Comparison of ENCODE assay signal across 1 cellular context in the genomic region with DNA sequence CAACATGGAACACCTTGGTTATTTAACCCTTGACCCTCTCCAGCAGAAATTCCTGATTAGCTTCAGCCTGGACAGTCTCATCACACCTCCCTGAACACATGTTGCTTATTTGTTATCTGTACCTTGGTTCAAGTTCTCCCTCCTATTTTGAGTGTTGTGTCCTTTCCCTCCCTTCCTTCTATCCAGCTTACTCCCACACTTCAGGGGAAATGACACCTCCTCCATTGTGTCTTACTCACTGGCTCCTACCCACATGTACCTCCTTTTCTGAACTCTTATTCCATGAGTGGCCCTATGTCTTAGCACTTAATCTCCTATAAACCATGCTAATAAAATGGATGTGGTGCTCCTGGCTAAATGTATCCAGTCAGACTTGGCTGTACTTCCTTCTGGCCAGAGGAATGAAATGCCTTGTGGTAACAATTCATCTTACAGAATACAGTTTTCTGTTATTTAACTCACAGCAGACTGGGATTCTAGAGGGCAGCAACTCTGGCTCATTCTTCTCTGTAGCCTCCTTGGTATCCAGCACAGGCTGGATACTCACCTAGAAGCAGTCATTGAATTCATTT.
TF ChIP-seq lines count a peak whose summit lies in the region.

No MANE protein-coding gene starts in this region.

TF ChIP-seq in SK-N-SH treated with all-trans-retinoic acid at 6 μM for 48 hours, 23 proteins besides CTCF, POLR2A, EP300 and RAD21 (continued from another document):
- TF ChIP-seq ZNF8 (CRISPR knock-in tag; IDR thresholded peaks at IDR 0.05) (no peak), ZNF565 (CRISPR knock-in tag; conservative IDR thresholded peaks at IDR 0.05; ENCODE audit: low read depth) (no peak), ZNF70 (CRISPR knock-in tag; IDR thresholded peaks at IDR 0.05) (no peak), CSDC2 (CRISPR knock-in tag; IDR thresholded peaks at IDR 0.05) (no peak), TCF4 (CRISPR knock-in tag; IDR thresholded peaks at IDR 0.05; ENCODE audit: borderline replicate concordance) (no peak), ISL1 (CRISPR knock-in tag; IDR thresholded peaks at IDR 0.05) (no peak), TOX (CRISPR knock-in tag; IDR thresholded peaks at IDR 0.05; ENCODE audit: borderline replicate concordance) (no peak), ARNTL (CRISPR knock-in tag; IDR thresholded peaks at IDR 0.05; ENCODE audit: borderline replicate concordance, low read depth) (no peak)
- TF ChIP-seq, protein P1, sequence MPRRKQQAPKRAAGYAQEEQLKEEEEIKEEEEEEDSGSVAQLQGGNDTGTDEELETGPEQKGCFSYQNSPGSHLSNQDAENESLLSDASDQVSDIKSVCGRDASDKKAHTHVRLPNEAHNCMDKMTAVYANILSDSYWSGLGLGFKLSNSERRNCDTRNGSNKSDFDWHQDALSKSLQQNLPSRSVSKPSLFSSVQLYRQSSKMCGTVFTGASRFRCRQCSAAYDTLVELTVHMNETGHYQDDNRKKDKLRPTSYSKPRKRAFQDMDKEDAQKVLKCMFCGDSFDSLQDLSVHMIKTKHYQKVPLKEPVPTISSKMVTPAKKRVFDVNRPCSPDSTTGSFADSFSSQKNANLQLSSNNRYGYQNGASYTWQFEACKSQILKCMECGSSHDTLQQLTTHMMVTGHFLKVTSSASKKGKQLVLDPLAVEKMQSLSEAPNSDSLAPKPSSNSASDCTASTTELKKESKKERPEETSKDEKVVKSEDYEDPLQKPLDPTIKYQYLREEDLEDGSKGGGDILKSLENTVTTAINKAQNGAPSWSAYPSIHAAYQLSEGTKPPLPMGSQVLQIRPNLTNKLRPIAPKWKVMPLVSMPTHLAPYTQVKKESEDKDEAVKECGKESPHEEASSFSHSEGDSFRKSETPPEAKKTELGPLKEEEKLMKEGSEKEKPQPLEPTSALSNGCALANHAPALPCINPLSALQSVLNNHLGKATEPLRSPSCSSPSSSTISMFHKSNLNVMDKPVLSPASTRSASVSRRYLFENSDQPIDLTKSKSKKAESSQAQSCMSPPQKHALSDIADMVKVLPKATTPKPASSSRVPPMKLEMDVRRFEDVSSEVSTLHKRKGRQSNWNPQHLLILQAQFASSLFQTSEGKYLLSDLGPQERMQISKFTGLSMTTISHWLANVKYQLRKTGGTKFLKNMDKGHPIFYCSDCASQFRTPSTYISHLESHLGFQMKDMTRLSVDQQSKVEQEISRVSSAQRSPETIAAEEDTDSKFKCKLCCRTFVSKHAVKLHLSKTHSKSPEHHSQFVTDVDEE (CRISPR knock-in tag; IDR thresholded peaks at IDR 0.05): no peak
- TF ChIP-seq, protein P2, sequence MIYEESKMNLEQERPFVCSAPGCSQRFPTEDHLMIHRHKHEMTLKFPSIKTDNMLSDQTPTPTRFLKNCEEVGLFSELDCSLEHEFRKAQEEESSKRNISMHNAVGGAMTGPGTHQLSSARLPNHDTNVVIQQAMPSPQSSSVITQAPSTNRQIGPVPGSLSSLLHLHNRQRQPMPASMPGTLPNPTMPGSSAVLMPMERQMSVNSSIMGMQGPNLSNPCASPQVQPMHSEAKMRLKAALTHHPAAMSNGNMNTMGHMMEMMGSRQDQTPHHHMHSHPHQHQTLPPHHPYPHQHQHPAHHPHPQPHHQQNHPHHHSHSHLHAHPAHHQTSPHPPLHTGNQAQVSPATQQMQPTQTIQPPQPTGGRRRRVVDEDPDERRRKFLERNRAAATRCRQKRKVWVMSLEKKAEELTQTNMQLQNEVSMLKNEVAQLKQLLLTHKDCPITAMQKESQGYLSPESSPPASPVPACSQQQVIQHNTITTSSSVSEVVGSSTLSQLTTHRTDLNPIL (CRISPR knock-in tag; IDR thresholded peaks at IDR 0.05; ENCODE audit: low read depth): no peak
- TF ChIP-seq, protein P3, sequence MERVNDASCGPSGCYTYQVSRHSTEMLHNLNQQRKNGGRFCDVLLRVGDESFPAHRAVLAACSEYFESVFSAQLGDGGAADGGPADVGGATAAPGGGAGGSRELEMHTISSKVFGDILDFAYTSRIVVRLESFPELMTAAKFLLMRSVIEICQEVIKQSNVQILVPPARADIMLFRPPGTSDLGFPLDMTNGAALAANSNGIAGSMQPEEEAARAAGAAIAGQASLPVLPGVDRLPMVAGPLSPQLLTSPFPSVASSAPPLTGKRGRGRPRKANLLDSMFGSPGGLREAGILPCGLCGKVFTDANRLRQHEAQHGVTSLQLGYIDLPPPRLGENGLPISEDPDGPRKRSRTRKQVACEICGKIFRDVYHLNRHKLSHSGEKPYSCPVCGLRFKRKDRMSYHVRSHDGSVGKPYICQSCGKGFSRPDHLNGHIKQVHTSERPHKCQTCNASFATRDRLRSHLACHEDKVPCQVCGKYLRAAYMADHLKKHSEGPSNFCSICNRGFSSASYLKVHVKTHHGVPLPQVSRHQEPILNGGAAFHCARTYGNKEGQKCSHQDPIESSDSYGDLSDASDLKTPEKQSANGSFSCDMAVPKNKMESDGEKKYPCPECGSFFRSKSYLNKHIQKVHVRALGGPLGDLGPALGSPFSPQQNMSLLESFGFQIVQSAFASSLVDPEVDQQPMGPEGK (CRISPR knock-in tag; IDR thresholded peaks at IDR 0.05; ENCODE audit: borderline replicate concordance): no peak
